ENCODE assay signal across 21 cellular contexts in genomic region chr10:112295853-112296830, GRCh38. TPM values are rescaled to one million over a fixed set of nuclear protein-coding genes. Genes with fewer than 3 reads are reported as not detected.
A peak's percentile ranks its signal among the peaks of the same experiment; 100 is the strongest.
DNase-seq lines count a peak whose midpoint lies in the region; ATAC-seq and TF ChIP-seq lines count a peak whose summit lies in the region.
"Had no signal": no experiment of that assay in that cellular context is flagged by ENCODE, and none has a peak within 500 bp of the region (broad histone marks: within the 10 kb centered on the region; RNA-seq: fewer than 3 reads in every experiment).

No MANE protein-coding gene starts in this region.

- H2AFZ ChIP-seq in PC-9 (no peak overlapping the region), trophoblast cell (ENCODE audit: insufficient read depth, low read length, poor library complexity) (no peak overlapping the region)

- no peaks in the 10 kb centered on the region for H3K9me2 ChIP-seq in PC-9 (ENCODE audit: insufficient read depth)

- POLR2A ChIA-PET in PC-9 (lab: Charles Lee; ENCODE audit: unreplicated experiment) = no interaction called here

- H4K20me1 ChIP-seq in PC-9 (ENCODE audit: insufficient read depth) = no peaks in the 10 kb centered on the region

- H3K18ac ChIP-seq in trophoblast cell (ENCODE audit: low read length) = no peak overlapping the region

- no peak overlapping the region for H2BK12ac ChIP-seq in trophoblast cell (ENCODE audit: low read length)

- H3K14ac ChIP-seq in trophoblast cell (ENCODE audit: low read length) = no peak overlapping the region

- ATAC-seq in heart right ventricle (peak; percentile 83 to 96 (median 93)), HG02938 (IDR thresholded peaks at IDR 0.05; ENCODE audit: unreplicated experiment) (no peak), GM21717 (IDR thresholded peaks at IDR 0.05; ENCODE audit: unreplicated experiment) (no peak), mucosa of descending colon (no peak)
- ATAC-seq: activated CD4-positive, CD25-positive, alpha-beta regulatory T cell treated with anti-CD3 and anti-CD28 coated beads, Interleukin-2, amount 50 U/mL, for 24 hours; activated naive CD4-positive, alpha-beta T cell treated with anti-CD3 and anti-CD28 coated beads, Interleukin-2, amount 50 U/mL, for 72 hours; PC-3 had no signal

- no peak overlapping the region for H3K27ac ChIP-seq in PC-9
- H3K27ac ChIP-seq in heart right ventricle = peak overlapping the region in 7 of 10 donors; percentile 16 to 77 (median 39)
- H3K27ac ChIP-seq in trophoblast cell (ENCODE audit: low read depth, low read length) = no peak overlapping the region

- H3K9me3 ChIP-seq in PC-9 (ENCODE audit: insufficient read depth, low read depth) (no peaks in the 10 kb centered on the region), heart right ventricle (no peaks in the 10 kb centered on the region), trophoblast cell (ENCODE audit: insufficient read depth, low read depth, low read length) (no peaks in the 10 kb centered on the region), mucosa of descending colon (no peaks in the 10 kb centered on the region)

- peak; percentile 48 for DNase-seq in Ammon's horn (ENCODE audit: low spot score)
- DNase-seq in PC-9 = no peak
- peak; percentile 54 to 69 for DNase-seq in heart right ventricle
- peak; percentile 21 to 53 for DNase-seq in trophoblast cell
- DNase-seq in mucosa of descending colon = no peak
- DNase-seq in ureter (ENCODE audit: low spot score) = no peak
- DNase-seq: activated CD8-positive, alpha-beta memory T cell treated with anti-CD3 and anti-CD28 coated beads, Interleukin-2, amount 50 U/mL, for 4 hours; CD4-positive, CD25-positive, alpha-beta regulatory T cell; cerebellar nuclear complex; KG1; mesendoderm; NCI-H1436; NCI-H345; occipital lobe; PC-3; T-helper 1 cell had no signal

- no peak overlapping the region for H3K4ac ChIP-seq in trophoblast cell (ENCODE audit: low read depth, low read length)

- H3K23ac ChIP-seq in trophoblast cell (ENCODE audit: low read length) = no peak overlapping the region

- TF ChIP-seq CTCF in PC-9 (conservative IDR thresholded peaks at IDR 0.05) (no peak), heart right ventricle (IDR thresholded peaks at IDR 0.05) (peak in 1 of 9 donors; percentile 9), mucosa of descending colon (IDR thresholded peaks at IDR 0.05) (no peak)

- H4K91ac ChIP-seq in trophoblast cell (ENCODE audit: low read depth, low read length) = no peak overlapping the region

- H3K4me3 ChIP-seq in PC-9 = no peak overlapping the region
- H3K4me3 ChIP-seq in heart right ventricle = no peak overlapping the region
- H3K4me3 ChIP-seq in trophoblast cell (ENCODE audit: low read depth, low read length) = no peak overlapping the region
- H3K4me3 ChIP-seq in mucosa of descending colon = no peak overlapping the region

- H3K9ac ChIP-seq in trophoblast cell (ENCODE audit: low read length) = no peak overlapping the region

- H2AK5ac ChIP-seq in trophoblast cell (ENCODE audit: low read length) = no peak overlapping the region

- CTCF ChIA-PET in PC-9 (lab: Charles Lee) = no interaction called here

- BruUV-seq in PC-9 (replicated peaks; lab: Mats Ljungman, UMichigan) = no TSS peak

- 45 to 52% methylated on average over 8 of the region's 8 CpGs for WGBS in heart right ventricle, 2 donors
- no CpG with 5 or more reads among the region's 8 CpGs for WGBS in trophoblast cell (ENCODE audit: extremely low coverage, insufficient coverage, insufficient read length)

- H2BK5ac ChIP-seq in trophoblast cell (ENCODE audit: low read depth, low read length, poor library complexity) = no peak overlapping the region

- intact Hi-C loops in PC-9 (cut with micrococcal nuclease; ENCODE audit: unreplicated experiment) (no loop called here), heart right ventricle (cut with DNase I) (loop anchor here in 2 of 10 donors (2.0 to 5.0 kb wide), 2 partner anchors 113 to 114 kb away; partner anchors contain the start of gene GPAM (in 2 of the 2)), mucosa of descending colon (cut with DNase I, micrococcal nuclease) (no loop called here)

- peak overlapping the region; percentile 10; the same call in 1 of the 2 replicates for H3K4me2 ChIP-seq in PC-9
- no peak overlapping the region for H3K4me2 ChIP-seq in trophoblast cell (ENCODE audit: low read length)

- no peaks in the 10 kb centered on the region for H3F3A ChIP-seq in PC-9 (ENCODE audit: insufficient read depth, low read depth)

- H3K27me3 ChIP-seq in PC-9 (ENCODE audit: insufficient read depth, low read depth) (no peaks in the 10 kb centered on the region), heart right ventricle (no peaks in the 10 kb centered on the region), trophoblast cell (ENCODE audit: insufficient read depth, low read length) (no peaks in the 10 kb centered on the region)

- H3K36me3 ChIP-seq in PC-9 (ENCODE audit: low read depth) (no peaks in the 10 kb centered on the region), heart right ventricle (no peaks in the 10 kb centered on the region), trophoblast cell (ENCODE audit: control insufficient read depth in 1 of 2, insufficient read depth in 2 of 2, low read length in 2 of 2) (no peaks in the 10 kb centered on the region), mucosa of descending colon (ENCODE audit: low read depth) (no peaks in the 10 kb centered on the region)

- H3K79me2 ChIP-seq in PC-9 (ENCODE audit: low read depth) (no peaks in the 10 kb centered on the region), trophoblast cell (ENCODE audit: control insufficient read depth, insufficient read depth, low read length, poor library complexity) (no peaks in the 10 kb centered on the region)

- H3K4me1 ChIP-seq in PC-9 (replicated peaks; ENCODE audit: insufficient read depth) = no peaks in the 10 kb centered on the region
- peaks cover 0 to 27% (median 18%) of the 10 kb centered on the region in 9 donors for H3K4me1 ChIP-seq in heart right ventricle
- H3K4me1 ChIP-seq in trophoblast cell (ENCODE audit: control insufficient read depth in 1 of 2, insufficient read depth in 2 of 2, low read length in 2 of 2) = peaks cover 8 to 10% of the 10 kb centered on the region in 2 experiments
- no peaks in the 10 kb centered on the region for H3K4me1 ChIP-seq in mucosa of descending colon (ENCODE audit: low read depth)

- H3K79me1 ChIP-seq in trophoblast cell (ENCODE audit: low read length) = no peaks in the 10 kb centered on the region

- no peak overlapping the region for H2BK120ac ChIP-seq in trophoblast cell (ENCODE audit: insufficient read depth, low read length, poor library complexity)

- no peak overlapping the region for H4K8ac ChIP-seq in trophoblast cell (ENCODE audit: low read depth, low read length)

- no peak overlapping the region for H4K12ac ChIP-seq in trophoblast cell (ENCODE audit: low read depth, low read length)

RNA-seq across cellular contexts. Expression of gene TECTB, which starts 12.9 kb away (rescaled TPM):
- total RNA-seq in PC-9 (2021) = not detected in 2 replicates
- total RNA-seq in heart right ventricle = not detected
- polyA plus RNA-seq in heart right ventricle = not detected
- polyA plus RNA-seq in trophoblast cell (2013) = not detected in 2 replicates
- not detected for total RNA-seq in mucosa of descending colon
- total RNA-seq in ureter = not detected
- total RNA-seq: activated naive CD4-positive, alpha-beta T cell treated with anti-CD3 and anti-CD28 coated beads, Interleukin-2, amount 50 U/mL, for 72 hours; CD4-positive, CD25-positive, alpha-beta regulatory T cell; epithelial cell of proximal tubule; PC-3 had no signal
- polyA plus RNA-seq: CD4-positive, CD25-positive, alpha-beta regulatory T cell had no signal

Comparison
In these comparisons a context has a peak if more than half of its experiments do, and no peak if none do; other contexts are left out.
1. DNase-seq: peak in Ammon's horn (single experiment), heart right ventricle (2 of 2) and trophoblast cell (2 of 2); none in PC-9 (0 of 2), mucosa of descending colon (0 of 3) and ureter (single experiment).
2. H3K27ac ChIP-seq: peak in heart right ventricle (7 of 10); none in PC-9 (single experiment) and trophoblast cell (single experiment).
3. ATAC-seq: peak in heart right ventricle (8 of 8); none in HG02938 (single experiment), GM21717 (single experiment) and mucosa of descending colon (single experiment).